Comparison of ENCODE assay signal across 17 cellular contexts in genomic region chr18:48836806-48837615, GRCh38.
A peak's percentile ranks its signal among the peaks of the same experiment; 100 is the strongest.
DNase-seq lines count a peak whose midpoint lies in the region; ATAC-seq, FAIRE-seq and TF ChIP-seq lines count a peak whose summit lies in the region.
"Had no signal": no experiment of that assay in that cellular context is flagged by ENCODE, and none has a peak within 500 bp of the region (broad histone marks: within the 10 kb centered on the region; RNA-seq: fewer than 3 reads in every experiment).

No MANE protein-coding gene starts in this region.

- H3K4me3 ChIP-seq in upper lobe of left lung: no peak overlapping the region
- H3K4me3 ChIP-seq: testis had no signal

- POLR2A ChIA-PET in activated CD8-positive, alpha-beta T cell treated with anti-CD3 and anti-CD28 coated beads, Interleukin-2, amount 10 ng/mL, durations not matched to agents 7 days and 5 days (lab: Charles Lee): no interaction called here

- peak overlapping the region; percentile 43 for H3K27ac Mint-ChIP-seq in activated naive CD8-positive, alpha-beta T cell treated with anti-CD3 and anti-CD28 coated beads for 36 hours
- no peak overlapping the region for H3K27ac Mint-ChIP-seq in activated naive CD8-positive, alpha-beta T cell treated with anti-CD3 and anti-CD28 coated beads, Interleukin-2, amount 50 U/mL, for 24 hours
- H3K27ac Mint-ChIP-seq in activated CD8-positive, alpha-beta T cell treated with anti-CD3 and anti-CD28 coated beads, Interleukin-2, amount 10 ng/mL, durations not matched to agents 7 days and 5 days: peak overlapping the region; percentile 64
- peak overlapping the region; percentile 84 for H3K27ac Mint-ChIP-seq in mesothelial cell of epicardium

- no peak for TF ChIP-seq CTCF in mesothelial cell of epicardium (IDR thresholded peaks at IDR 0.05; ENCODE audit: unreplicated experiment)
- TF ChIP-seq CTCF in upper lobe of left lung (IDR thresholded peaks at IDR 0.05): no peak

- H3K36me3 Mint-ChIP-seq in activated naive CD8-positive, alpha-beta T cell treated with anti-CD3 and anti-CD28 coated beads for 36 hours: peaks cover 7% of the 10 kb centered on the region
- peaks cover 2% of the 10 kb centered on the region for H3K36me3 Mint-ChIP-seq in activated naive CD8-positive, alpha-beta T cell treated with anti-CD3 and anti-CD28 coated beads, Interleukin-2, amount 50 U/mL, for 24 hours (ENCODE audit: low read depth)
- H3K36me3 Mint-ChIP-seq in activated CD8-positive, alpha-beta T cell treated with anti-CD3 and anti-CD28 coated beads, Interleukin-2, amount 10 ng/mL, durations not matched to agents 7 days and 5 days (ENCODE audit: low read depth): peaks cover 5% of the 10 kb centered on the region
- H3K36me3 Mint-ChIP-seq in mesothelial cell of epicardium: no peaks in the 10 kb centered on the region

- TF ChIP-seq POLR2A in upper lobe of left lung (IDR thresholded peaks at IDR 0.05) (no peak), GM12892 (IDR thresholded peaks at IDR 0.05; ENCODE audit: low read depth, low read length) (no peak)

- H3K27me3 ChIP-seq in upper lobe of left lung: no peaks in the 10 kb centered on the region
- H3K27me3 ChIP-seq: testis had no signal

- H3K4me1 Mint-ChIP-seq in activated naive CD8-positive, alpha-beta T cell treated with anti-CD3 and anti-CD28 coated beads for 36 hours: peaks cover 68% of the 10 kb centered on the region
- H3K4me1 Mint-ChIP-seq in activated naive CD8-positive, alpha-beta T cell treated with anti-CD3 and anti-CD28 coated beads, Interleukin-2, amount 50 U/mL, for 24 hours: peaks cover 88% of the 10 kb centered on the region
- H3K4me1 Mint-ChIP-seq in activated CD8-positive, alpha-beta T cell treated with anti-CD3 and anti-CD28 coated beads, Interleukin-2, amount 10 ng/mL, durations not matched to agents 7 days and 5 days (ENCODE audit: low read depth): peaks cover 88% of the 10 kb centered on the region
- H3K4me1 Mint-ChIP-seq in mesothelial cell of epicardium: peaks cover 84% of the 10 kb centered on the region

- H3K9me3 Mint-ChIP-seq in activated naive CD8-positive, alpha-beta T cell treated with anti-CD3 and anti-CD28 coated beads for 36 hours: no peaks in the 10 kb centered on the region
- H3K9me3 Mint-ChIP-seq in activated naive CD8-positive, alpha-beta T cell treated with anti-CD3 and anti-CD28 coated beads, Interleukin-2, amount 50 U/mL, for 24 hours: no peaks in the 10 kb centered on the region
- H3K9me3 Mint-ChIP-seq in activated CD8-positive, alpha-beta T cell treated with anti-CD3 and anti-CD28 coated beads, Interleukin-2, amount 10 ng/mL, durations not matched to agents 7 days and 5 days (ENCODE audit: insufficient read depth): no peaks in the 10 kb centered on the region
- H3K9me3 Mint-ChIP-seq in mesothelial cell of epicardium: no peaks in the 10 kb centered on the region

- DNase-seq in activated naive CD8-positive, alpha-beta T cell treated with anti-CD3 and anti-CD28 coated beads for 36 hours: no peak
- DNase-seq in activated naive CD8-positive, alpha-beta T cell treated with anti-CD3 and anti-CD28 coated beads, Interleukin-2, amount 50 U/mL, for 24 hours: no peak
- no peak for DNase-seq in activated CD8-positive, alpha-beta T cell treated with anti-CD3 and anti-CD28 coated beads, Interleukin-2, amount 10 ng/mL, durations not matched to agents 7 days and 5 days
- DNase-seq in mesothelial cell of epicardium (ENCODE audit: low spot score in 2 of 2, unreplicated experiment in 2 of 2) (peak in 1 of 2 experiments; percentile 20), upper lobe of left lung (no peak), GM12892 (ENCODE audit: insufficient read length) (no peak)
- DNase-seq: DMS53, HCEC 1CT, MM.1S, NCI-H1694 treated with DMSO at 0.1 percent for 48 hours, NCI-H82, RPMI8226, SW 1271, testis had no signal

- no peak for ATAC-seq in activated naive CD8-positive, alpha-beta T cell treated with anti-CD3 and anti-CD28 coated beads, Interleukin-2, amount 50 U/mL, for 24 hours
- no peak for ATAC-seq in activated CD8-positive, alpha-beta T cell treated with anti-CD3 and anti-CD28 coated beads, Interleukin-2, amount 10 ng/mL, durations not matched to agents 7 days and 5 days
- ATAC-seq in upper lobe of left lung (ENCODE audit: low FRiP score in 2 of 2) (no peak), HG03565 (IDR thresholded peaks at IDR 0.05; ENCODE audit: unreplicated experiment) (no peak), HG03097 (IDR thresholded peaks at IDR 0.05; ENCODE audit: low FRiP score, unreplicated experiment) (no peak)

- CTCF ChIA-PET in activated CD8-positive, alpha-beta T cell treated with anti-CD3 and anti-CD28 coated beads, Interleukin-2, amount 10 ng/mL, durations not matched to agents 7 days and 5 days (lab: Charles Lee): no interaction called here

- no peak for FAIRE-seq in GM12892 (lab: Jason Lieb, UNC)
- FAIRE-seq: frontal cortex had no signal

- H3K36me3 ChIP-seq in upper lobe of left lung: no peaks in the 10 kb centered on the region

- peaks cover 62 to 80% (median 74%) of the 10 kb centered on the region in 4 donors for H3K4me1 ChIP-seq in upper lobe of left lung

- H3K27ac ChIP-seq in upper lobe of left lung: peak overlapping the region in 3 of 4 donors; percentile 36 to 83 (median 64)
- H3K27ac ChIP-seq: testis had no signal

- 88 to 96% methylated on average over 9 to 13 of the region's 13 CpGs for WGBS in upper lobe of left lung, 2 donors

- TF ChIP-seq EP300 in upper lobe of left lung (IDR thresholded peaks at IDR 0.05): no peak

- H3K9me3 ChIP-seq in upper lobe of left lung: no peaks in the 10 kb centered on the region
- H3K9me3 ChIP-seq: testis had no signal

- no peak overlapping the region for H3K4me3 Mint-ChIP-seq in activated naive CD8-positive, alpha-beta T cell treated with anti-CD3 and anti-CD28 coated beads for 36 hours
- no peak overlapping the region for H3K4me3 Mint-ChIP-seq in activated naive CD8-positive, alpha-beta T cell treated with anti-CD3 and anti-CD28 coated beads, Interleukin-2, amount 50 U/mL, for 24 hours
- no peak overlapping the region for H3K4me3 Mint-ChIP-seq in activated CD8-positive, alpha-beta T cell treated with anti-CD3 and anti-CD28 coated beads, Interleukin-2, amount 10 ng/mL, durations not matched to agents 7 days and 5 days
- no peak overlapping the region for H3K4me3 Mint-ChIP-seq in mesothelial cell of epicardium

- H3K27me3 Mint-ChIP-seq in activated naive CD8-positive, alpha-beta T cell treated with anti-CD3 and anti-CD28 coated beads for 36 hours: no peaks in the 10 kb centered on the region
- no peaks in the 10 kb centered on the region for H3K27me3 Mint-ChIP-seq in activated naive CD8-positive, alpha-beta T cell treated with anti-CD3 and anti-CD28 coated beads, Interleukin-2, amount 50 U/mL, for 24 hours
- no peaks in the 10 kb centered on the region for H3K27me3 Mint-ChIP-seq in activated CD8-positive, alpha-beta T cell treated with anti-CD3 and anti-CD28 coated beads, Interleukin-2, amount 10 ng/mL, durations not matched to agents 7 days and 5 days (ENCODE audit: low read depth)
- no peaks in the 10 kb centered on the region for H3K27me3 Mint-ChIP-seq in mesothelial cell of epicardium (ENCODE audit: low read depth)
